ENCODE assay signal across 21 cellular contexts in the genomic region with DNA sequence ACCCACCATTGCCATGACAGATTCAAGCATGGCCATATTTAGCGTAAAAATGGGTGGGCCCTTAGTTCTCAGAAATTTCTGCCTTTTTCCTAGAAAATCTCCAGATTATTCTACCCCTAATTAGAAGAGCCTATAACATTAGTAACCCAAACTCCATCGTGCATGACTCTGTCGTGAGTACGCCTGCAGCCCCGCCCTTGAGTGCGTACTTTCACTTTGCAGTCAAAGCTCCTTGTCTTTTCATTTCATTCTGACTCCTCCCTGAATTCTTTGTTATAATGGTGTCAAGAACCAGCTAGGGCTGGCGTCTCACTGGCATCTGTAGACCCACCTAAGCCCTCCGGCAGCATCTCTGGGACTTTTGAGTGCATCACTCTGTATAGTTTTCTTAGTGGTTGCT.
A peak's percentile ranks its signal among the peaks of the same experiment; 100 is the strongest.
DNase-seq lines count a peak whose midpoint lies in the region; FAIRE-seq and TF ChIP-seq lines count a peak whose summit lies in the region.
"Had no signal": no experiment of that assay in that cellular context is flagged by ENCODE, and none has a peak within 500 bp of the region (broad histone marks: within the 10 kb centered on the region; RNA-seq: fewer than 3 reads in every experiment).

No MANE protein-coding gene starts in this region.

- in situ Hi-C loops in GM13976 (cut with MboI; ENCODE audit: low sequenced_read_pairs, unreplicated experiment) = no loop called here

- peaks cover 8% of the 10 kb centered on the region for H3K4me1 Mint-ChIP-seq in activated naive CD4-positive, alpha-beta T cell treated with anti-CD3 and anti-CD28 coated beads, Interleukin-2, amount 50 U/mL, for 24 hours
- H3K4me1 Mint-ChIP-seq in astrocyte (ENCODE audit: low read depth, unreplicated experiment) = peaks cover 6% of the 10 kb centered on the region
- H3K4me1 Mint-ChIP-seq: CD8-positive, alpha-beta memory T cell had no signal

- H3K27ac ChIP-seq in astrocyte (ENCODE audit: low read depth, low read length) (no peak overlapping the region), mucosa of rectum (ENCODE audit: low read depth in 2 of 2, low read length in 2 of 2) (no peak overlapping the region)
- H3K27ac ChIP-seq: C4-2B, SJSA1 had no signal

- FAIRE-seq in astrocyte (lab: Jason Lieb, UNC) = no peak
- FAIRE-seq: D721Med, HepG2 had no signal

- no peak for DNase-seq in activated naive CD4-positive, alpha-beta T cell treated with Interleukin-2 at 50 U/mL for 16 hours
- DNase-seq in astrocyte (ENCODE audit: low read depth) (no peak), NCI-H2081 treated with DMSO at 0.1 percent for 48 hours (lab: John Stamatoyannopoulos, UW) (no peak), GM13976 (ENCODE audit: low spot score) (no peak), hypothalamus (lab: John Stamatoyannopoulos, UW) (no peak)
- no peak for DNase-seq in stimulated activated CD4-positive, alpha-beta T cell treated with anti-CD3 and anti-CD28 coated beads, Interleukin-2, amount 100 ng/mL, for 24 hours
- DNase-seq: CD8-positive, alpha-beta memory T cell; DMS79; H7; KBM-7; NCI-H1092 treated with DMSO at 0.1 percent for 48 hours; NCI-H1436 treated with DMSO at 0.1 percent for 48 hours; NCI-H2081; NCI-H2171 treated with DMSO at 0.1 percent for 48 hours; NCI-H526 had no signal

- TF ChIP-seq CTCF in astrocyte (IDR thresholded peaks at IDR 0.05; ENCODE audit: insufficient read depth, low read depth, low read length) (no peak), GM13976 (IDR thresholded peaks at IDR 0.05; ENCODE audit: borderline replicate concordance, control extremely low read depth, extremely low read depth, insufficient read depth, missing control alignments) (no peak)

- H3K4me3 ChIP-seq in astrocyte (ENCODE audit: insufficient read depth, low read depth, low read length) (no peak overlapping the region), mucosa of rectum (ENCODE audit: low read length in 2 of 2) (peak overlapping the region; percentile 25 to 66)
- H3K4me3 ChIP-seq: SJSA1 had no signal

- H3K4me3 Mint-ChIP-seq in activated naive CD4-positive, alpha-beta T cell treated with anti-CD3 and anti-CD28 coated beads, Interleukin-2, amount 50 U/mL, for 24 hours = no peak overlapping the region
- no peak overlapping the region for H3K4me3 Mint-ChIP-seq in astrocyte (ENCODE audit: unreplicated experiment)
- H3K4me3 Mint-ChIP-seq: CD8-positive, alpha-beta memory T cell had no signal

- H3K36me3 ChIP-seq in astrocyte (ENCODE audit: insufficient read depth, low read length) (no peaks in the 10 kb centered on the region), mucosa of rectum (ENCODE audit: control insufficient read depth in 2 of 2, insufficient read depth in 2 of 2, low read length in 2 of 2) (no peaks in the 10 kb centered on the region)
- H3K36me3 ChIP-seq: SJSA1 had no signal

- no peaks in the 10 kb centered on the region for H3K36me3 Mint-ChIP-seq in activated naive CD4-positive, alpha-beta T cell treated with anti-CD3 and anti-CD28 coated beads, Interleukin-2, amount 50 U/mL, for 24 hours
- H3K36me3 Mint-ChIP-seq in astrocyte (ENCODE audit: low read depth, unreplicated experiment) = no peaks in the 10 kb centered on the region
- H3K36me3 Mint-ChIP-seq: CD8-positive, alpha-beta memory T cell had no signal

- H4K20me1 ChIP-seq in astrocyte (ENCODE audit: insufficient read depth, low read length) = no peaks in the 10 kb centered on the region

- no peak overlapping the region for H3K4me2 ChIP-seq in astrocyte (ENCODE audit: low read length)

- H2AFZ ChIP-seq in astrocyte (ENCODE audit: low read depth, low read length) = no peak overlapping the region

- H3K9ac ChIP-seq in astrocyte (ENCODE audit: low read length) (no peak overlapping the region), mucosa of rectum (ENCODE audit: low read depth in 1 of 2, low read length in 2 of 2) (no peak overlapping the region)

- no peaks in the 10 kb centered on the region for H3K27me3 ChIP-seq in astrocyte (ENCODE audit: insufficient read depth, low read length)
- H3K27me3 ChIP-seq in mucosa of rectum (ENCODE audit: control insufficient read depth in 2 of 2, insufficient read depth in 2 of 2, low read length in 2 of 2) = no peaks in the 10 kb centered on the region
- H3K27me3 ChIP-seq: SJSA1 had no signal

- H3K4me1 ChIP-seq in astrocyte (ENCODE audit: insufficient read depth, low read length) (no peaks in the 10 kb centered on the region), mucosa of rectum (ENCODE audit: control insufficient read depth in 2 of 2, insufficient read depth in 2 of 2, low read length in 2 of 2) (no peaks in the 10 kb centered on the region)
- H3K4me1 ChIP-seq: SJSA1 had no signal

- H3K9me3 ChIP-seq in astrocyte (ENCODE audit: insufficient read depth, low read depth, low read length) = no peaks in the 10 kb centered on the region
- no peaks in the 10 kb centered on the region for H3K9me3 ChIP-seq in mucosa of rectum (ENCODE audit: control insufficient read depth in 2 of 2, low read length in 2 of 2)
- H3K9me3 ChIP-seq: SJSA1 had no signal

- H3K79me2 ChIP-seq in astrocyte (ENCODE audit: insufficient read depth, low read length) = no peaks in the 10 kb centered on the region

- H3K27ac Mint-ChIP-seq in activated naive CD4-positive, alpha-beta T cell treated with anti-CD3 and anti-CD28 coated beads, Interleukin-2, amount 50 U/mL, for 24 hours = peak overlapping the region; percentile 48
- peak overlapping the region; percentile 30 for H3K27ac Mint-ChIP-seq in astrocyte (ENCODE audit: unreplicated experiment)
- H3K27ac Mint-ChIP-seq: CD8-positive, alpha-beta memory T cell had no signal

- no peaks in the 10 kb centered on the region for H3K9me3 Mint-ChIP-seq in activated naive CD4-positive, alpha-beta T cell treated with anti-CD3 and anti-CD28 coated beads, Interleukin-2, amount 50 U/mL, for 24 hours
- no peaks in the 10 kb centered on the region for H3K9me3 Mint-ChIP-seq in astrocyte (ENCODE audit: unreplicated experiment)

- H3K27me3 Mint-ChIP-seq in activated naive CD4-positive, alpha-beta T cell treated with anti-CD3 and anti-CD28 coated beads, Interleukin-2, amount 50 U/mL, for 24 hours = no peaks in the 10 kb centered on the region
- no peaks in the 10 kb centered on the region for H3K27me3 Mint-ChIP-seq in astrocyte (ENCODE audit: low read depth, unreplicated experiment)
